In the genomic region with DNA sequence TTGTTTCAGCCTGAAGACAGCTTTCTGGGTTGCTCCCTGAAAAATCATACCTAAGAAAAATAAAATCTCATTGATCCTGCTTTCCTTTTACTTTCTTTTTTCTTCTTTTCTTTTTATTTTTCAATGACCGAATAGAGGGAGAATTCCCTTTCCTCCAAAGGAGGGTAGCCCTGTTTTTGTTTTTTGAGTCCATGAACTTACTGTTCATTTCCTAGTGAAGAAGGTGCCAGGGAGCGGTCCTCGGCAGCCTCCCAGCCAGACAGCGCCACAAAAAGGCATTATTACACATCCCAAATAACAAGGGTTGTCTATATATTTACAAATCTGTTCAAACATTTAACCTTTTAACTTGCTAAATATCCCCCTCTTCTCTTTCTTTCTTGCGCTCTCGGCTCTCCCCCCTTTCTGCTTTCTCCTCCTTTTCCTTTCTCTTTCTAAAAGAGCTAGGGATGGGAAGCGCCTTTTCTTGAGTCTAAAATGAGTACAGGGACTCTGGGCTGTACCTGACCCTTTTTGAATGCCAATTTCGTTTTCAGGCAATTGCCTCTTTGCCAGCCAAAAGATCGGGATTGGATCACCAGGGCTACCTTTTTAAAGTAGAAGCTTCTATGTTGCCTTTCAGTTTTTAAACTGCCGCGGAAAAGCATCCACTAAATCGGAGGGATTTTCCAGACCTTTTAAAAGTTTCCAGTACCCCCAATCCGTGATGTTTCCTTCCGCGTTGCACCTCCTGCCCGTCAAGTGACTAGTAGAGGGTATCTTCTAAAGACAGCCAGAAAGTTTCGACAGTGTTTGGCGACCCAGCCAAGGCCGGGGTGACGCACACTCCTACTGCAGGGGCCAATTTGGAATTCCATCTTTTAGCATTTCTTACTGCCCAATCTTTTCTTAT, we compare ENCODE assay signal across 9 cellular contexts.
A peak's percentile ranks its signal among the peaks of the same experiment; 100 is the strongest.
DNase-seq lines count a peak whose midpoint lies in the region; ATAC-seq and TF ChIP-seq lines count a peak whose summit lies in the region.
"Had no signal": no experiment of that assay in that cellular context is flagged by ENCODE, and none has a peak within 500 bp of the region (broad histone marks: within the 10 kb centered on the region; RNA-seq: fewer than 3 reads in every experiment).

No MANE protein-coding gene starts in this region.

- H3K27me3 ChIP-seq in ACC112 (ENCODE audit: insufficient read depth, low read length) (peaks cover 92% of the 10 kb centered on the region), Loucy (ENCODE audit: insufficient read depth, low read length, poor library complexity, severe bottlenecking) (no peaks in the 10 kb centered on the region)

- H3F3A ChIP-seq in Loucy (ENCODE audit: low read depth): no peaks in the 10 kb centered on the region

- H3K9me3 ChIP-seq in Loucy (ENCODE audit: insufficient read depth, low read depth, low read length): no peaks in the 10 kb centered on the region

- no peak overlapping the region for H3K9ac ChIP-seq in Loucy (ENCODE audit: low read depth, low read length, poor library complexity, severe bottlenecking)

- no peaks in the 10 kb centered on the region for H3K9me2 ChIP-seq in Loucy (replicated peaks; ENCODE audit: low read depth, low read length)

- peak overlapping the region; percentile 43 for H2AFZ ChIP-seq in ACC112 (ENCODE audit: low read length, unreplicated experiment)
- peak overlapping the region; percentile 36; the same call in 1 of the 2 replicates for H2AFZ ChIP-seq in Loucy (ENCODE audit: low read length)

- H3K4me1 Mint-ChIP-seq in neural crest cell: peaks cover 18% of the 10 kb centered on the region
- H3K4me1 Mint-ChIP-seq in activated naive CD8-positive, alpha-beta T cell treated with anti-CD3 and anti-CD28 coated beads for 36 hours: peaks cover 14% of the 10 kb centered on the region

- DNase-seq in fibroblast of gingiva (ENCODE audit: low read depth): peak; percentile 22
- DNase-seq in neural crest cell (ENCODE audit: low read depth, low spot score): peak; percentile 14
- no peak for DNase-seq in activated naive CD8-positive, alpha-beta T cell treated with anti-CD3 and anti-CD28 coated beads for 36 hours
- no peak for DNase-seq in NCI-H345 (lab: John Stamatoyannopoulos, UW)
- DNase-seq in stimulated activated naive CD4-positive, alpha-beta T cell treated with Interleukin-2 at 50 U/mL for 16 hours (lab: John Stamatoyannopoulos, UW): no peak

- peaks cover 13% of the 10 kb centered on the region for H3K4me1 ChIP-seq in ACC112 (ENCODE audit: control insufficient read depth, insufficient read depth, low read length, unreplicated experiment)
- peaks cover 7% of the 10 kb centered on the region for H3K4me1 ChIP-seq in Loucy (ENCODE audit: insufficient read depth, low read length, poor library complexity, severe bottlenecking)

- H3K79me2 ChIP-seq in ACC112 (ENCODE audit: control insufficient read depth, insufficient read depth, low read length, unreplicated experiment) (no peaks in the 10 kb centered on the region), Loucy (ENCODE audit: insufficient read depth, low read length) (no peaks in the 10 kb centered on the region)

- H3K27me3 Mint-ChIP-seq in neural crest cell (ENCODE audit: low read depth): peaks cover 20% of the 10 kb centered on the region
- peaks cover 13% of the 10 kb centered on the region for H3K27me3 Mint-ChIP-seq in activated naive CD8-positive, alpha-beta T cell treated with anti-CD3 and anti-CD28 coated beads for 36 hours

- no peaks in the 10 kb centered on the region for H4K20me1 ChIP-seq in Loucy (ENCODE audit: insufficient read depth, low read length, poor library complexity, severe bottlenecking)

- H3K27ac Mint-ChIP-seq in neural crest cell (ENCODE audit: unreplicated experiment): no peak overlapping the region
- H3K27ac Mint-ChIP-seq in activated naive CD8-positive, alpha-beta T cell treated with anti-CD3 and anti-CD28 coated beads for 36 hours: no peak overlapping the region
- H3K27ac Mint-ChIP-seq: dendritic cell treated with granulocyte-macrophage colony-stimulating factor and Interleukin-4, amounts not matched to agents 40 ng/mL and 50 ng/mL, for 4 days had no signal

- H3K36me3 Mint-ChIP-seq in neural crest cell (ENCODE audit: low read depth): no peaks in the 10 kb centered on the region
- H3K36me3 Mint-ChIP-seq in activated naive CD8-positive, alpha-beta T cell treated with anti-CD3 and anti-CD28 coated beads for 36 hours: peaks cover 3% of the 10 kb centered on the region

- H3K27ac ChIP-seq in ACC112 (ENCODE audit: low read depth, low read length): no peak overlapping the region

- no peaks in the 10 kb centered on the region for H3K36me3 ChIP-seq in ACC112 (ENCODE audit: insufficient read depth, low read length)
- H3K36me3 ChIP-seq in Loucy (ENCODE audit: insufficient read depth, low read length): no peaks in the 10 kb centered on the region

- peak overlapping the region; percentile 68 for H3K4me3 ChIP-seq in ACC112 (ENCODE audit: low read depth, low read length)
- no peak overlapping the region for H3K4me3 ChIP-seq in Loucy (ENCODE audit: low read length, poor library complexity, severe bottlenecking)

- H3K4me2 ChIP-seq in Loucy (ENCODE audit: low read depth, low read length, poor library complexity, severe bottlenecking): no peak overlapping the region

- no peak overlapping the region for H3K4me3 Mint-ChIP-seq in neural crest cell
- no peak overlapping the region for H3K4me3 Mint-ChIP-seq in activated naive CD8-positive, alpha-beta T cell treated with anti-CD3 and anti-CD28 coated beads for 36 hours
- H3K4me3 Mint-ChIP-seq: dendritic cell treated with granulocyte-macrophage colony-stimulating factor and Interleukin-4, amounts not matched to agents 40 ng/mL and 50 ng/mL, for 4 days had no signal

- no peak for ATAC-seq in HG03159 (IDR thresholded peaks at IDR 0.05; ENCODE audit: unreplicated experiment)

- TF ChIP-seq CTCF in Loucy (conservative IDR thresholded peaks at IDR 0.05; ENCODE audit: low read length) (no peak), neural crest cell (conservative IDR thresholded peaks at IDR 0.05) (no peak)

- H3K9me3 Mint-ChIP-seq in neural crest cell: no peaks in the 10 kb centered on the region
- peaks cover 5% of the 10 kb centered on the region for H3K9me3 Mint-ChIP-seq in activated naive CD8-positive, alpha-beta T cell treated with anti-CD3 and anti-CD28 coated beads for 36 hours
- H3K9me3 Mint-ChIP-seq: dendritic cell treated with granulocyte-macrophage colony-stimulating factor and Interleukin-4, amounts not matched to agents 40 ng/mL and 50 ng/mL, for 4 days had no signal

Comparison
In these comparisons a context has a peak if more than half of its experiments do, and no peak if none do; other contexts are left out.
1. DNase-seq: peak in fibroblast of gingiva (single experiment) and neural crest cell (single experiment); none in activated naive CD8-positive, alpha-beta T cell treated with anti-CD3 and anti-CD28 coated beads for 36 hours (single experiment), NCI-H345 (single experiment) and stimulated activated naive CD4-positive, alpha-beta T cell treated with Interleukin-2 at 50 U/mL for 16 hours (single experiment).